Comparison of ENCODE assay signal across 1 cellular context in genomic region chr10:100446130-100446761, GRCh38.
TF ChIP-seq lines count a peak whose summit lies in the region.

No MANE protein-coding gene starts in this region.

TF ChIP-seq in K562, 482 proteins besides CTCF, POLR2A, EP300 and RAD21:
- no peak for TF ChIP-seq ZBTB34 (CRISPR knock-in tag; IDR thresholded peaks at IDR 0.05)
- TF ChIP-seq SNRNP70 (optimal IDR thresholded peaks at IDR 0.05; ENCODE audit: low read depth, low read length) = no peak
- no peak for TF ChIP-seq ZNF232 (CRISPR knock-in tag; IDR thresholded peaks at IDR 0.05)
- no peak for TF ChIP-seq SNAPC5 (CRISPR knock-in tag; IDR thresholded peaks at IDR 0.05)
- no peak for TF ChIP-seq PTBP1 (IDR thresholded peaks at IDR 0.05; ENCODE audit: low read depth, low read length)
- TF ChIP-seq ZNF24 (IDR thresholded peaks at IDR 0.05) = no peak
- TF ChIP-seq ZNF165 (CRISPR knock-in tag; IDR thresholded peaks at IDR 0.05; ENCODE audit: borderline replicate concordance) = no peak
- TF ChIP-seq EP400 (IDR thresholded peaks at IDR 0.05) = no peak
- TF ChIP-seq HDAC1 (IDR thresholded peaks at IDR 0.05) = no peak
- no peak for TF ChIP-seq CBX8 (IDR thresholded peaks at IDR 0.05; ENCODE audit: borderline replicate concordance, extremely low read depth, low read depth, low read length, poor library complexity, severe bottlenecking)
- no peak for TF ChIP-seq RNF219 (CRISPR knock-in tag; IDR thresholded peaks at IDR 0.05)
- no peak for TF ChIP-seq SRF (CRISPR knock-in tag; IDR thresholded peaks at IDR 0.05)
